8 cellular contexts compared by ENCODE assay signal in genomic region chr4:85475631-85476233, GRCh38. TPM values are rescaled to one million over a fixed set of nuclear protein-coding genes. Genes with fewer than 3 reads are reported as not detected.
A peak's percentile ranks its signal among the peaks of the same experiment; 100 is the strongest.
DNase-seq lines count a peak whose midpoint lies in the region; ATAC-seq and TF ChIP-seq lines count a peak whose summit lies in the region.

No MANE protein-coding gene starts in this region.

- no peak for TF ChIP-seq EP300 in ovary (IDR thresholded peaks at IDR 0.05)

- in situ Hi-C loops in Panc1 (cut with HindIII; ENCODE audit: low pct_unique_long_range_greater_than_20kb, low sequenced_read_pairs) = no loop called here
- in situ Hi-C loops in GM13977 (cut with MboI; ENCODE audit: low pct_unique_long_range_greater_than_20kb, low sequenced_read_pairs, unreplicated experiment) = no loop called here

- CTCF ChIA-PET in Panc1 (lab: Charles Lee) = interaction anchor here (0.6 kb wide), 1 partner anchor 269 kb away, joined by 4 read pairs; no protein-coding TSS in a partner anchor

- TF ChIP-seq CTCF in GM12864 (IDR thresholded peaks at IDR 0.05; ENCODE audit: low read depth, low read length, missing control alignments) (no peak), Panc1 (IDR thresholded peaks at IDR 0.05) (no peak), fibroblast of mammary gland (conservative IDR thresholded peaks at IDR 0.05; ENCODE audit: control insufficient read depth, insufficient read depth, low read depth, low read length) (no peak), ovary (IDR thresholded peaks at IDR 0.05) (no peak), GM13977 (IDR thresholded peaks at IDR 0.05; ENCODE audit: extremely low read depth, insufficient read depth, missing control alignments) (no peak)

- DNase-seq in GM12864 (ENCODE audit: low read depth) (no peak), Panc1 (ENCODE audit: low read depth, low spot score) (no peak), fibroblast of mammary gland (ENCODE audit: low read depth) (peak; percentile 34), ovary (peak; percentile 36 to 63 (median 46)), NCI-H526 (lab: John Stamatoyannopoulos, UW) (no peak), GM13977 (ENCODE audit: low spot score) (no peak), kidney glomerular epithelial cell (lab: John Stamatoyannopoulos, UW) (no peak)

- H3K36me3 ChIP-seq in Panc1 (ENCODE audit: control insufficient read depth, insufficient read depth, low read length) = no peaks in the 10 kb centered on the region
- no peaks in the 10 kb centered on the region for H3K36me3 ChIP-seq in ovary

- ATAC-seq in Panc1 = no peak
- no peak for ATAC-seq in GM18870 (IDR thresholded peaks at IDR 0.05; ENCODE audit: unreplicated experiment)

- intact Hi-C loops in Panc1 (cut with micrococcal nuclease; ENCODE audit: unreplicated experiment) (loop anchor here (5.0 kb wide), 1 partner anchor 328 kb away; no protein-coding TSS in a partner anchor), ovary (cut with DNase I) (no loop called here)

- H3K27me3 ChIP-seq in Panc1 (ENCODE audit: control insufficient read depth, insufficient read depth, low read length) = no peaks in the 10 kb centered on the region
- no peaks in the 10 kb centered on the region for H3K27me3 ChIP-seq in ovary

- BruUV-seq in Panc1 (replicated peaks; lab: Mats Ljungman, UMichigan) = no TSS peak

- H3K4me1 ChIP-seq in Panc1 (ENCODE audit: control insufficient read depth, insufficient read depth, low read length) (peaks cover 35% of the 10 kb centered on the region), ovary (ENCODE audit: insufficient read depth) (no peaks in the 10 kb centered on the region)

- H3K27ac ChIP-seq in Panc1 (ENCODE audit: low read length) = peak overlapping the region; percentile 98; the same call in 1 of the 2 replicates
- H3K27ac ChIP-seq in ovary = peak overlapping the region in 1 of 2 donors; percentile 50

- no peak for TF ChIP-seq POLR2A in ovary (IDR thresholded peaks at IDR 0.05)

- POLR2A ChIA-PET in Panc1 (lab: Charles Lee) = no interaction called here

- H3K4me3 ChIP-seq in GM12864 (ENCODE audit: low read depth, low read length) = peak overlapping the region; percentile 70
- H3K4me3 ChIP-seq in Panc1 (ENCODE audit: low read depth in 2 of 2, low read length in 2 of 2) = peak overlapping the region; percentile 64 to 83
- peak overlapping the region; percentile 89 for H3K4me3 ChIP-seq in fibroblast of mammary gland (ENCODE audit: control insufficient read depth, low read depth, low read length)
- peak overlapping the region; percentile 56 for H3K4me3 ChIP-seq in ovary

- H3K9me3 ChIP-seq in Panc1 (ENCODE audit: control insufficient read depth, insufficient read depth, low read depth, low read length) = no peaks in the 10 kb centered on the region
- H3K9me3 ChIP-seq in ovary = no peaks in the 10 kb centered on the region

- 1 to 3% (median 2%) methylated on average over 13 to 19 of the region's 21 CpGs for WGBS in ovary, 3 donors

RNA-seq across cellular contexts. Expression of gene ARHGAP24, which starts 0.8 kb away (rescaled TPM):
- 17.4 TPM for total RNA-seq in Panc1 (2021; ENCODE audit: unreplicated experiment)
- 10.7 TPM for polyA plus RNA-seq in Panc1 (2012; ENCODE audit: insufficient read length)
- 10 to 100 TPM in 4 of 7 donors, 1 to 10 TPM in 3; 7.9 to 14.8 (median 10.0) TPM for total RNA-seq in ovary
- polyA plus RNA-seq in ovary = 10 to 100 TPM in 1 of 2 donors, 1 to 10 TPM in 1; 6.6 to 16.7 TPM

Comparison
In these comparisons a context has a peak if more than half of its experiments do, and no peak if none do; other contexts are left out.
1. DNase-seq: peak in fibroblast of mammary gland (single experiment) and ovary (5 of 5); none in GM12864 (single experiment), Panc1 (single experiment), NCI-H526 (0 of 2), GM13977 (single experiment) and kidney glomerular epithelial cell (single experiment).
2. Peak in every context shown above with its lines, with median percentiles within 50 percentile points of each other: H3K4me3 ChIP-seq.